In genomic region chr6:4133941-4134838, GRCh38 we compare ENCODE assay signal across 8 cellular contexts. TPM values are rescaled to one million over a fixed set of nuclear protein-coding genes. Genes with fewer than 3 reads are reported as not detected.
DNase-seq lines count a peak whose midpoint lies in the region; ATAC-seq, FAIRE-seq and TF ChIP-seq lines count a peak whose summit lies in the region.

No MANE protein-coding gene starts in this region.

- peak overlapping the region; percentile 90 for H3K27ac Mint-ChIP-seq in HFFc6
- peak overlapping the region; percentile 92 for H3K27ac Mint-ChIP-seq in activated CD4-positive, alpha-beta T cell treated with anti-CD3 and anti-CD28 coated beads, Interleukin-2, amount 10 ng/mL, durations not matched to agents 24 days and 14 days
- peak overlapping the region; percentile 40 to 83 for H3K27ac Mint-ChIP-seq in natural killer cell treated with Interleukin-12 subunit alpha and Interleukin-12 subunit beta and Interleukin-15 and Interleukin-18, amount 100 ng/mL, for 72 hours

- 7% methylated on average over 13 of the region's 13 CpGs for WGBS in A549 (ENCODE audit: missing lambda C conversion rate)

- peaks cover 34% of the 10 kb centered on the region for H3K36me3 Mint-ChIP-seq in HFFc6 (ENCODE audit: low read depth)
- H3K36me3 Mint-ChIP-seq in activated CD4-positive, alpha-beta T cell treated with anti-CD3 and anti-CD28 coated beads, Interleukin-2, amount 10 ng/mL, durations not matched to agents 24 days and 14 days (ENCODE audit: low read depth), result peaks cover 35% of the 10 kb centered on the region
- H3K36me3 Mint-ChIP-seq in natural killer cell treated with Interleukin-12 subunit alpha and Interleukin-12 subunit beta and Interleukin-15 and Interleukin-18, amount 100 ng/mL, for 72 hours, result peaks cover 9% of the 10 kb centered on the region

- POLR2A ChIA-PET in A549 (lab: Yijun Ruan, JAX), result interaction anchor here (1.0 to 2.5 kb wide), 3 partner anchors 22 to 113 kb away, joined by 3 to 16 read pairs (median 6); a partner anchor contains a TSS

- CTCF ChIA-PET in A549 (lab: Yijun Ruan, JAX), result interaction anchor here (1.1 to 2.7 kb wide), 2 partner anchors 8 to 77 kb away, joined by 3 to 8 read pairs; no protein-coding TSS in a partner anchor

- peaks cover 40% of the 10 kb centered on the region for H3K4me1 Mint-ChIP-seq in HFFc6 (ENCODE audit: low read depth)
- H3K4me1 Mint-ChIP-seq in activated CD4-positive, alpha-beta T cell treated with anti-CD3 and anti-CD28 coated beads, Interleukin-2, amount 10 ng/mL, durations not matched to agents 24 days and 14 days, result peaks cover 28% of the 10 kb centered on the region
- peaks cover 10 to 25% of the 10 kb centered on the region in 2 donors for H3K4me1 Mint-ChIP-seq in natural killer cell treated with Interleukin-12 subunit alpha and Interleukin-12 subunit beta and Interleukin-15 and Interleukin-18, amount 100 ng/mL, for 72 hours (ENCODE audit: low read depth in 2 of 2)

- TF ChIP-seq CTCF in A549 (IDR thresholded peaks at IDR 0.05) (no peak), HFFc6 (IDR thresholded peaks at IDR 0.05) (no peak), epithelial cell of proximal tubule (conservative IDR thresholded peaks at IDR 0.05; ENCODE audit: low read depth, low read length) (no peak), vagina (IDR thresholded peaks at IDR 0.05) (no peak)

- in situ Hi-C loops in ACHN (cut with HindIII; ENCODE audit: low pct_ligation_motif_present, low pct_unique_long_range_greater_than_20kb, low sequenced_read_pairs), result no loop called here

- ATAC-seq in A549 (no peak), GM21786 (IDR thresholded peaks at IDR 0.05; ENCODE audit: unreplicated experiment) (no peak)
- ATAC-seq in natural killer cell treated with Interleukin-12 subunit alpha and Interleukin-12 subunit beta and Interleukin-15 and Interleukin-18, amount 100 ng/mL, for 72 hours, result no peak

- no peak for TF ChIP-seq RAD21 in A549 (conservative IDR thresholded peaks at IDR 0.05 in 1 of 2, IDR thresholded peaks at IDR 0.05 in 1 of 2)

- peak overlapping the region; percentile 76 for H3K4me2 ChIP-seq in A549

- DNase-seq in A549 (ENCODE audit: low read depth in 1 of 2, low spot score in 1 of 2) (peak in 1 of 2 experiments; percentile 12), HFFc6 (peak; percentile 11), epithelial cell of proximal tubule (ENCODE audit: low read depth) (no peak), vagina (ENCODE audit: extremely low spot score in 2 of 2) (no peak), ACHN (no peak)
- DNase-seq in activated CD4-positive, alpha-beta T cell treated with anti-CD3 and anti-CD28 coated beads, Interleukin-2, amount 10 ng/mL, durations not matched to agents 24 days and 14 days, result peak; percentile 74
- DNase-seq in natural killer cell treated with Interleukin-12 subunit alpha and Interleukin-12 subunit beta and Interleukin-15 and Interleukin-18, amount 100 ng/mL, for 72 hours (ENCODE audit: low spot score), result no peak

- intact Hi-C loops in activated CD4-positive, alpha-beta T cell treated with anti-CD3 and anti-CD28 coated beads, Interleukin-2, amount 10 ng/mL, durations not matched to agents 24 days and 14 days (cut with micrococcal nuclease), result loop anchor here (1.0 to 10.0 kb wide), 2 partner anchors 75 to 641 kb away; partner anchors contain the start of gene CDYL
- intact Hi-C loops in vagina (cut with DNase I), result no loop called here

- TF ChIP-seq POLR2A in A549 (IDR thresholded peaks at IDR 0.05; ENCODE audit: low read length) (no peak), vagina (IDR thresholded peaks at IDR 0.05) (no peak)

- no peaks in the 10 kb centered on the region for H3K27me3 ChIP-seq in vagina

- H3K9me3 ChIP-seq in A549 (no peaks in the 10 kb centered on the region), vagina (no peaks in the 10 kb centered on the region)

- H3K4me1 ChIP-seq in A549 (peaks cover 8% of the 10 kb centered on the region; the same call in 2 of the 3 replicates), vagina (peaks cover 30% of the 10 kb centered on the region)

- peak overlapping the region; percentile 62 for H3K4me3 ChIP-seq in A549
- H3K4me3 ChIP-seq in epithelial cell of proximal tubule (ENCODE audit: low read depth, low read length), result peak overlapping the region; percentile 80
- peak overlapping the region; percentile 90 to 92 for H3K4me3 ChIP-seq in vagina

- H3K27ac ChIP-seq in A549, result peak overlapping the region; percentile 85 to 95
- peak overlapping the region; percentile 89 for H3K27ac ChIP-seq in vagina

- peaks cover 3 to 21% of the 10 kb centered on the region in 2 donors for H3K36me3 ChIP-seq in vagina

- peak overlapping the region; percentile 91 for H3K4me3 Mint-ChIP-seq in HFFc6
- H3K4me3 Mint-ChIP-seq in activated CD4-positive, alpha-beta T cell treated with anti-CD3 and anti-CD28 coated beads, Interleukin-2, amount 10 ng/mL, durations not matched to agents 24 days and 14 days, result peak overlapping the region; percentile 90
- peak overlapping the region; percentile 69 for H3K4me3 Mint-ChIP-seq in natural killer cell treated with Interleukin-12 subunit alpha and Interleukin-12 subunit beta and Interleukin-15 and Interleukin-18, amount 100 ng/mL, for 72 hours

- no peaks in the 10 kb centered on the region for H3K27me3 Mint-ChIP-seq in HFFc6 (ENCODE audit: insufficient read depth)
- H3K27me3 Mint-ChIP-seq in activated CD4-positive, alpha-beta T cell treated with anti-CD3 and anti-CD28 coated beads, Interleukin-2, amount 10 ng/mL, durations not matched to agents 24 days and 14 days, result no peaks in the 10 kb centered on the region
- H3K27me3 Mint-ChIP-seq in natural killer cell treated with Interleukin-12 subunit alpha and Interleukin-12 subunit beta and Interleukin-15 and Interleukin-18, amount 100 ng/mL, for 72 hours, result peaks cover 0 to 5% of the 10 kb centered on the region in 2 donors

- FAIRE-seq in A549 (lab: Jason Lieb, UNC), result no peak

- no peaks in the 10 kb centered on the region for H3K9me3 Mint-ChIP-seq in HFFc6
- H3K9me3 Mint-ChIP-seq in activated CD4-positive, alpha-beta T cell treated with anti-CD3 and anti-CD28 coated beads, Interleukin-2, amount 10 ng/mL, durations not matched to agents 24 days and 14 days, result peaks cover 6% of the 10 kb centered on the region
- H3K9me3 Mint-ChIP-seq in natural killer cell treated with Interleukin-12 subunit alpha and Interleukin-12 subunit beta and Interleukin-15 and Interleukin-18, amount 100 ng/mL, for 72 hours, result no peaks in the 10 kb centered on the region

- no peak for TF ChIP-seq EP300 in A549 (IDR thresholded peaks at IDR 0.05)

TF ChIP-seq in A549, 52 proteins besides CTCF, POLR2A, EP300 and RAD21:
- TF ChIP-seq EHF (CRISPR knock-in tag; IDR thresholded peaks at IDR 0.05), result no peak

RNA-seq across cellular contexts. Expression of gene ECI2, which starts 1.2 kb away (rescaled TPM):
- polyA plus RNA-seq in A549 (2011; rRNA removed) (48.1 and 50.8 TPM in 2 replicates), A549 (2017; fragmentation: RNase III; extraction: RNeasy Plus Mini Kit Qiagen cat#74134 plus additional on column Dnase treatment) (65.0 to 73.6 TPM (median 68.9 TPM) in 3 replicates)
- polyA plus RNA-seq in A549 (2012; cell fraction: cytosol; rRNA removed), result 20.4 and 24.1 TPM in 2 replicates
- polyA plus RNA-seq in A549 (2012; cell fraction: nucleus; rRNA removed), result 11.7 and 13.6 TPM in 2 replicates
- 25.6 and 32.4 TPM in 2 replicates for polyA minus RNA-seq in A549 (2011; rRNA and poly(A)+ RNA removed)
- 100 to 1,000 TPM in 4 of 6 experiments, 10 to 100 TPM in 2; 84.1 to 107 (median 102) TPM for total RNA-seq in HFFc6 (2021; fragmentation: NEBNext Ultra II Directional; extraction: Animal tissue kit (Norgen Biotek cat#: 25700))
- 18.3 and 20.1 TPM in 2 replicates for total RNA-seq in activated CD4-positive, alpha-beta T cell treated with anti-CD3 and anti-CD28 coated beads, Interleukin-2, amount 10 ng/mL, durations not matched to agents 24 days and 14 days
- total RNA-seq in epithelial cell of proximal tubule (88.3 and 120 TPM in 2 replicates), vagina (30.7 TPM)
- 10 to 100 TPM; 18.4 to 23.7 TPM for total RNA-seq in natural killer cell treated with Interleukin-12 subunit alpha and Interleukin-12 subunit beta and Interleukin-15 and Interleukin-18, amount 100 ng/mL, for 72 hours

RNA-seq across cellular contexts. Expression of gene FAM217A, which starts 55.3 kb away (rescaled TPM):
- polyA plus RNA-seq in A549 (2011; rRNA removed) (not detected in 2 replicates), A549 (2017; fragmentation: RNase III; extraction: RNeasy Plus Mini Kit Qiagen cat#74134 plus additional on column Dnase treatment) (not detected in 3 replicates)
- not detected in 2 replicates for polyA plus RNA-seq in A549 (2012; cell fraction: cytosol; rRNA removed)
- polyA plus RNA-seq in A549 (2012; cell fraction: nucleus; rRNA removed), result not detected in 2 replicates
- not detected in 2 replicates for polyA minus RNA-seq in A549 (2011; rRNA and poly(A)+ RNA removed)
- not detected for total RNA-seq in HFFc6 (2021; fragmentation: NEBNext Ultra II Directional; extraction: Animal tissue kit (Norgen Biotek cat#: 25700))
- not detected in 2 replicates for total RNA-seq in activated CD4-positive, alpha-beta T cell treated with anti-CD3 and anti-CD28 coated beads, Interleukin-2, amount 10 ng/mL, durations not matched to agents 24 days and 14 days
- total RNA-seq in epithelial cell of proximal tubule (not detected in 2 replicates), vagina (not detected)
- not detected for total RNA-seq in natural killer cell treated with Interleukin-12 subunit alpha and Interleukin-12 subunit beta and Interleukin-15 and Interleukin-18, amount 100 ng/mL, for 72 hours

Comparison
In these comparisons a context has a peak if more than half of its experiments do, and no peak if none do; other contexts are left out.
1. DNase-seq: peak in HFFc6 (single experiment) and activated CD4-positive, alpha-beta T cell treated with anti-CD3 and anti-CD28 coated beads, Interleukin-2, amount 10 ng/mL, durations not matched to agents 24 days and 14 days (single experiment); none in epithelial cell of proximal tubule (single experiment), natural killer cell treated with Interleukin-12 subunit alpha and Interleukin-12 subunit beta and Interleukin-15 and Interleukin-18, amount 100 ng/mL, for 72 hours (single experiment), vagina (0 of 2) and ACHN (single experiment).
2. Peak in every context shown above with its lines, with median percentiles within 50 percentile points of each other: H3K4me3 ChIP-seq, H3K27ac Mint-ChIP-seq and H3K4me3 Mint-ChIP-seq.